8 cellular contexts compared by ENCODE assay signal in the genomic region with DNA sequence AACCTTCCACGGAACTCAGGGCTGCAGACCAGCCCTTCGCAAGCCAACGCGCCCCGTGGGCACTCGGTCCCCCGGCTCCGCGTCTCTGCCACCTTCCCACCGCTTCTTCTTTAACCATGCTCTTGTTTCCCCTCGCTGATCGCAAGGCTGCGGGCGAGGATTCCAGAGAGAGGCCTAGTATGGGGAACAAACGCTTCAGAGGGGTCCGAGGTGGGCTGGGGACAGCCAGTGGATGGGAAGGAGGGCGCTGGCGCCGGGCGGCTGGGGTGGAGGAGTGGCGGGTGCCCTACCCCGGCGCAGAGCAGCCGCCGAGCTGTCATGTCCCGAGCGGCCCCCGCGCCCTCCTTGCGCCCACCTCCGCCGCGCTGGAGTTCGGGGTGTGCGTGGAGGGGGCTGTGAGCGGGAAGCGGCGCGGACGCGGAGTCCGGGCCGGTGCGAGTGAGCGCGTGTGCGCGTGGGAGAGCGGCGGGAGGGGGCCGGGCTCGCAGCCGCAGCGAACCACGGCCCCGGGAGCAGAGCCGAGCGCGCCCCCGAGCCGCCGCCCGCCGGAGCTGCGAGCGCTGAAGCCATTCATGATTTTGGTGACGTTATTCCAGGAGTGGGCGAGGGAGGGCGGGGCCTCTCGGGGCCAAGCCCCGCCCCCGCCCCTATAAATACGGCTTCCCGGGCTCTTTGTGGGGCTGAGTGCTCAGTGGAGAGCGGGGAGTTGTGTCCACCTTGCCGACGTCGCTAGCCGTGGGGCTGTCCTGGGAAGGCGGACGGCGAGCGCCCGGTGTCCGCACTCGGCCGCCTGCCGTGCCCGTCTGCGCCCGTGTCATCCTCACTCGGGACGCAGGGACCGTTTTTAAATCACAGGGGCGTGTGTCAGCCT. TPM values are rescaled to one million over a fixed set of nuclear protein-coding genes. Genes with fewer than 3 reads are reported as not detected.
DNase-seq lines count a peak whose midpoint lies in the region; ATAC-seq and TF ChIP-seq lines count a peak whose summit lies in the region.

A gene (plus strand): TSS at position 680 of the 871 bp plus-strand sequence. CDS start 205 bp downstream, outside the sequence.

- in situ Hi-C loops in astrocyte of the cerebellum (cut with HindIII; ENCODE audit: low sequenced_read_pairs) = no loop called here

- DNase-seq in EL = peak; percentile 78
- peak; percentile 76 for DNase-seq in GOT3 (lab: John Stamatoyannopoulos, UW)
- DNase-seq in NCI-H1048 (lab: John Stamatoyannopoulos, UW) = peak; percentile 18
- DNase-seq in T1000 (lab: John Stamatoyannopoulos, UW) = peak; percentile 84
- peak; percentile 49 for DNase-seq in astrocyte of the cerebellum (ENCODE audit: low read depth)
- DNase-seq in hypothalamus (lab: John Stamatoyannopoulos, UW) = peak in 47 of 51 donors; percentile 17 to 84 (median 66)
- peak; percentile 89 for DNase-seq in sciatic nerve (ENCODE audit: low spot score)

- ATAC-seq in sciatic nerve (peak; percentile 90), GM18858 (IDR thresholded peaks at IDR 0.05; ENCODE audit: unreplicated experiment) (no peak)

- peak within 1 kb of the TSS; percentile 54 for H3K4me3 ChIP-seq in astrocyte of the cerebellum (ENCODE audit: low read depth, low read length)

- TF ChIP-seq CTCF in astrocyte of the cerebellum (IDR thresholded peaks at IDR 0.05; ENCODE audit: low read depth, low read length, missing control alignments) = no peak

- intact Hi-C loops in sciatic nerve (cut with DNase I) = no loop called here

RNA-seq across cellular contexts. Expression of the gene that starts here (rescaled TPM):
- 19.8 TPM for total RNA-seq in sciatic nerve

Comparison
In these comparisons a context has a peak if more than half of its experiments do, and no peak if none do; other contexts are left out.
1. DNase-seq: peak in every context shown above with its lines; median percentile 89 in sciatic nerve; 84 in T1000; 78 in EL; 76 in GOT3; 66 in hypothalamus; 49 in astrocyte of the cerebellum; 18 in NCI-H1048.